21 cellular contexts compared by ENCODE assay signal in the genomic region with DNA sequence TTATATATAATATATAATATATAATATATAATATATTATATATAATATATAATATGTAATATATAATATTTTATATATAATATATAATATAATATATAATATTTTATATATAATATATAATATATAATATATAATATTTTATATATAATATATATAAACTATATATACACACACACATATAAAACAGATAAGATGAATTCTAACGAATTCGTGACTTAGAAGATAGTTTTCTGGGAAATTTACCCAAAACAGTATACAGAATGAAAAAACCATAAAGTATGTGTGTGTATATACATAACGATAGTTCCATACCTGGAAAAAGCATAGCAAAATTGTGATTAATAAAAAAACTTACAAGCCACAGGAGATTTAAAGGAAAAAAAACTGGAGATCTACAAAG.
"Had no signal": no experiment of that assay in that cellular context is flagged by ENCODE, and none has a peak within 500 bp of the region (broad histone marks: within the 10 kb centered on the region; RNA-seq: fewer than 3 reads in every experiment).

No MANE protein-coding gene starts in this region.

- H3K27me3 ChIP-seq: body of pancreas, cardiac muscle cell, pancreas, right atrium auricular region had no signal

- DNase-seq: activated CD4-positive, alpha-beta T cell treated with anti-CD3 and anti-CD28 coated beads for 48 hours; activated CD4-positive, alpha-beta T cell treated with anti-CD3 and anti-CD28 coated beads, Interleukin-2, amount 50 U/mL, for 48 hours; activated CD8-positive, alpha-beta memory T cell treated with anti-CD3 and anti-CD28 coated beads for 24 hours; activated effector memory CD4-positive, alpha-beta T cell treated with Interleukin-2 at 50 U/mL for 16 hours; activated naive CD4-positive, alpha-beta T cell treated with Interleukin-2 at 50 U/mL for 16 hours; anterior cingulate cortex; body of pancreas; foreskin fibroblast; left ventricle myocardium superior; mammary epithelial cell; naive thymus-derived CD4-positive, alpha-beta T cell; pancreas; psoas muscle; stimulated activated CD4-positive, alpha-beta T cell treated with anti-CD3 and anti-CD28 coated beads, Interleukin-15, amount 100 ng/mL, for 24 hours; stimulated activated naive CD4-positive, alpha-beta T cell; T-helper 1 cell; trophoblast cell; WERI-Rb-1 had no signal

- H3K9me3 ChIP-seq: body of pancreas, pancreas, psoas muscle, right atrium auricular region had no signal

- H3K4me3 ChIP-seq: body of pancreas, cardiac muscle cell, coronary artery, pancreas, psoas muscle, right atrium auricular region had no signal

- H3K27ac ChIP-seq: cardiac muscle cell, WERI-Rb-1 had no signal

- ATAC-seq: left ventricle myocardium superior; naive thymus-derived CD4-positive, alpha-beta T cell had no signal

- H3K36me3 ChIP-seq: cardiac muscle cell, pancreas, right atrium auricular region, WERI-Rb-1 had no signal
